In genomic region chr7:22427122-22427503, GRCh38 we compare ENCODE assay signal across 25 cellular contexts.
"Had no signal": no experiment of that assay in that cellular context is flagged by ENCODE, and none has a peak within 500 bp of the region (broad histone marks: within the 10 kb centered on the region; RNA-seq: fewer than 3 reads in every experiment).

No MANE protein-coding gene starts in this region.

- FAIRE-seq: endometrium, kidney, TTC549 had no signal

- H3K4me3 ChIP-seq: coronary artery, heart right ventricle, lower lobe of right lung, neural progenitor cell, thoracic aorta, vagina had no signal

- H3K4me1 ChIP-seq: heart right ventricle, lower lobe of right lung, neural progenitor cell, vagina had no signal

- H3K36me3 ChIP-seq: heart right ventricle, lower lobe of right lung, neural progenitor cell, thoracic aorta, vagina, WERI-Rb-1 had no signal

- H3K9ac ChIP-seq: neural progenitor cell had no signal

- H3K27me3 ChIP-seq: heart right ventricle, neural progenitor cell, vagina had no signal

- DNase-seq: activated CD4-positive, alpha-beta T cell treated with anti-CD3 and anti-CD28 coated beads, Interleukin-2, amount 10 ng/mL, durations not matched to agents 7 days and 5 days; activated CD4-positive, CD25-positive, alpha-beta regulatory T cell treated with anti-CD3 and anti-CD28 coated beads, Interleukin-2, amount 50 U/mL, for 72 hours; activated CD8-positive, alpha-beta memory T cell treated with anti-CD3 and anti-CD28 coated beads, Interleukin-2, amount 10 ng/mL, durations not matched to agents 7 days and 5 days; activated CD8-positive, alpha-beta T cell treated with anti-CD3 and anti-CD28 coated beads for 36 hours; activated gamma-delta T cell; activated naive CD4-positive, alpha-beta T cell treated with anti-CD3 and anti-CD28 coated beads, Interleukin-2, amount 50 U/mL, for 16 hours; activated naive CD8-positive, alpha-beta T cell treated with anti-CD3 and anti-CD28 coated beads, Interleukin-2, amount 50 U/mL, for 24 hours; activated T-cell treated with anti-CD3 and anti-CD28 coated beads for 4 hours; cerebellar nuclear complex; effector CD4-positive, alpha-beta T cell; heart right ventricle; kidney; lower lobe of right lung; naive thymus-derived CD8-positive, alpha-beta T cell; retina; stimulated activated CD4-positive, alpha-beta T cell treated with anti-CD3 and anti-CD28 coated beads, Interleukin-2, amount 100 ng/mL, for 48 hours; stimulated activated naive CD4-positive, alpha-beta T cell treated with Interleukin-2 at 50 U/mL for 16 hours; WERI-Rb-1 had no signal

- H3K27ac ChIP-seq: coronary artery, heart right ventricle, lower lobe of right lung, neural progenitor cell, thoracic aorta, vagina, WERI-Rb-1 had no signal

- H3K9me3 ChIP-seq: heart right ventricle, lower lobe of right lung, thoracic aorta, vagina had no signal

- H3K4me2 ChIP-seq: neural progenitor cell had no signal

- H2AFZ ChIP-seq: neural progenitor cell had no signal

- ATAC-seq: activated CD8-positive, alpha-beta memory T cell treated with anti-CD3 and anti-CD28 coated beads, Interleukin-2, amount 10 ng/mL, durations not matched to agents 7 days and 5 days; activated CD8-positive, alpha-beta T cell treated with anti-CD3 and anti-CD28 coated beads for 36 hours; activated naive CD8-positive, alpha-beta T cell treated with anti-CD3 and anti-CD28 coated beads, Interleukin-2, amount 50 U/mL, for 24 hours; heart right ventricle; left lobe of liver; lower lobe of right lung; naive thymus-derived CD8-positive, alpha-beta T cell had no signal
